Comparison of ENCODE assay signal across 10 cellular contexts in the genomic region with DNA sequence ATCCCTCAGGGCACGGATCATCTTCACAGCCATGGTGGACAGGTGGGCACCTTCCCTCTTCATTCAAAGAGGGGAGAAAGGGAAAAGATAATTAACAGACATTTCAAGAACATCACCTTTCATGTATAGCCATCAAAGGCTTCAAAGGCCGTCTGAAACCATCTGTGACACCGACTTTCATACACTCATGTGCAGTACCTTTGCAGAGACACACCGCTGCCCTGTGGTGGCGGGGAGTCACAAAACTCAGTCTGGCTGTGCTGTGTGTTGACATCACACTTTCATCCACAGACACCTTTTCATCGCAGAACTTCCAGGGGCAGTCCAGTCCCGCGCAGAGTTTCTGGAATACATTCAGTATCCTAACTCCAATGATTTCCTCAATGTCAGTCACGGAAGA. TPM values are rescaled to one million over a fixed set of nuclear protein-coding genes. Genes with fewer than 3 reads are reported as not detected.
"Had no signal": no experiment of that assay in that cellular context is flagged by ENCODE, and none has a peak within 500 bp of the region (broad histone marks: within the 10 kb centered on the region; RNA-seq: fewer than 3 reads in every experiment).

No MANE protein-coding gene starts in this region.

- H2AFZ ChIP-seq: GM23248 had no signal

- H3K4me3 ChIP-seq: GM23248, K562 had no signal

- H3K27ac ChIP-seq: GM23248 had no signal

- H3K9ac ChIP-seq: GM23248 had no signal

- DNase-seq: GM23248, H9, HCEC 1CT, Karpas-422, KG1 had no signal

- FAIRE-seq: H1, H54, K562 had no signal

- ATAC-seq: K562 had no signal

RNA-seq across cellular contexts. Expression of gene MTNR1A, which starts 47.6 kb away (rescaled TPM):
- total RNA-seq: GM23248, HT-29 had no signal
- polyA plus RNA-seq: GM23248, IgD-negative memory B cell had no signal
